ENCODE assay signal across 8 cellular contexts in the genomic region with DNA sequence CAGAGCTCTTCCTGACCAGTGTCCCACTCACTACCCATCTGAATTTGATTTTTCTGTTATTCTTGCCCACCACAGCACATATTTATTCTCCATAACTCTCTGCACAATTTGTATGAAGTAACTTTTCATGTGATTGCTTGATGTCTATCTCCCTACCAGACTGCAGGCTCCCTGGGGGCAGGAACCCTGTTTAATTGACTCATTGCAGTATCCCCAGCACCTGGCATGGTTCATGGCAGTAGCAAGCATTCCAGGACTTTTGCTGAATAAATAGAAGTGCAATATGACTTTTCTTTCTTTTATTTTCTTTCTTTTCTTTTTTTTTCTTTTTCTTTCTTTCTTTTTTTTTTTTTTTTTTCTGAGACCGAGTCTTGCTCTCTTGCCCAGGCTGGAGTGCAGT.
"Had no signal": no experiment of that assay in that cellular context is flagged by ENCODE, and none has a peak within 500 bp of the region (broad histone marks: within the 10 kb centered on the region; RNA-seq: fewer than 3 reads in every experiment).

No MANE protein-coding gene starts in this region.

- H3K4me3 ChIP-seq: GM12878 had no signal

- DNase-seq: GDM1, GF-D8 had no signal

- ATAC-seq: GM12878 had no signal

- FAIRE-seq: G401.6, GM12878, GM12891, GM12892, GM18507, GM19239 had no signal
